In the genomic region with DNA sequence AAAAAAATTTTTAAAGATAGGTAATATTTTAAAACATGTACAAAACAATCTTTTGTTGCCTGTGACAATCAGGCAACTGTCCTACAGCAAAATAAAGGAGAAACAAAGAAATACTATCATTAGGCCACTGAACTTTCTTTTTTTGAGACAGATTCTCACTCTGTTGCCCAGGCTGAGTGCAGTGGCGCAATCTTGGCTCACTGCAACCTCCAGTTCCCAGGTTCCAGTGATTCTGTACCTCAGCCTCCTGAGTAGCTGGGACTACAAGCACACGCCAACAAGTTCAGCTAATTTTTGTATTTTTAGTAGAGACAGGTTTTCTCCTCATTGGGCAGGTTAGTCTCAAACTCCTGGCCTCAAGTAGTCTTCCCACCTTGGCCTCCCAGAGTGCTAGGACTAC, we compare ENCODE assay signal across 20 cellular contexts. TPM values are rescaled to one million over a fixed set of nuclear protein-coding genes. Genes with fewer than 3 reads are reported as not detected.
DNase-seq lines count a peak whose midpoint lies in the region; ATAC-seq and TF ChIP-seq lines count a peak whose summit lies in the region.
"Had no signal": no experiment of that assay in that cellular context is flagged by ENCODE, and none has a peak within 500 bp of the region (broad histone marks: within the 10 kb centered on the region; RNA-seq: fewer than 3 reads in every experiment).

No MANE protein-coding gene starts in this region.

- H3K4ac ChIP-seq in IMR-90 (ENCODE audit: low read depth, low read length) = no peak overlapping the region

- POLR2A ChIA-PET in IMR-90 (lab: Charles Lee; ENCODE audit: unreplicated experiment) (no interaction called here), RWPE1 (lab: Yijun Ruan, JAX; ENCODE audit: low non-redundant PET) (no interaction called here)

- peaks cover 17% of the 10 kb centered on the region; the same call in 1 of the 2 replicates for H3K36me3 ChIP-seq in GM23338 (ENCODE audit: insufficient read depth)
- peaks cover 7% of the 10 kb centered on the region for H3K36me3 ChIP-seq in IMR-90 (ENCODE audit: control insufficient read depth, insufficient read depth, low read length)
- H3K36me3 ChIP-seq in adrenal gland (replicated peaks in 1 of 2) = no peaks in the 10 kb centered on the region

- H3K27me3 Mint-ChIP-seq in GM23338 (ENCODE audit: insufficient read depth, low read depth, poor library complexity) = peaks cover 2% of the 10 kb centered on the region
- H3K27me3 Mint-ChIP-seq: CD4-positive, alpha-beta T cell had no signal

- H3K79me2 ChIP-seq in GM23338 (replicated peaks; ENCODE audit: insufficient read depth) = no peaks in the 10 kb centered on the region

- H3K4me2 ChIP-seq in GM23338 (no peak overlapping the region), IMR-90 (ENCODE audit: low read depth, low read length) (no peak overlapping the region)
- H3K4me2 ChIP-seq: BLaER1 treated with 17β-estradiol and CSF1 and Interleukin-3, amounts not matched to agents 10 nM and 100 nM had no signal

- H2BK120ac ChIP-seq in IMR-90 (ENCODE audit: low read depth, low read length) = no peak overlapping the region

- H3K18ac ChIP-seq in IMR-90 (ENCODE audit: low read depth, low read length) = no peak overlapping the region

- no peak overlapping the region for H4K8ac ChIP-seq in IMR-90 (ENCODE audit: low read depth in 2 of 2, low read length in 2 of 2)

- H3K23ac ChIP-seq in IMR-90 (ENCODE audit: low read depth, low read length) = no peak overlapping the region

- H3K9ac ChIP-seq in IMR-90 (ENCODE audit: low read depth, low read length) = no peak overlapping the region

- no peaks in the 10 kb centered on the region for H3K9me1 ChIP-seq in IMR-90 (ENCODE audit: insufficient read depth, low read length)

- no peaks in the 10 kb centered on the region; the same call in 1 of the 2 replicates for H4K20me1 ChIP-seq in GM23338 (replicated peaks; ENCODE audit: insufficient read depth)
- H4K20me1 ChIP-seq in IMR-90 (ENCODE audit: insufficient read depth, low read length) = no peaks in the 10 kb centered on the region

- H3K9me2 ChIP-seq in GM23338 (ENCODE audit: insufficient read depth) = no peaks in the 10 kb centered on the region

- no peak overlapping the region for H4K5ac ChIP-seq in IMR-90 (ENCODE audit: low read depth, low read length)

- TF ChIP-seq CTCF in GM23338 (conservative IDR thresholded peaks at IDR 0.05; ENCODE audit: low read depth in 2 of 2) = no peak
- no peak for TF ChIP-seq CTCF in IMR-90 (conservative IDR thresholded peaks at IDR 0.05; ENCODE audit: low read depth, low read length)
- TF ChIP-seq CTCF in RWPE1 (conservative IDR thresholded peaks at IDR 0.05; ENCODE audit: low read depth) = no peak
- TF ChIP-seq CTCF in adrenal gland (IDR thresholded peaks at IDR 0.05) = no peak

- no peak overlapping the region for H3K4me3 ChIP-seq in GM23338
- no peak overlapping the region for H3K4me3 ChIP-seq in IMR-90 (ENCODE audit: insufficient read depth, low read depth, low read length)
- no peak overlapping the region for H3K4me3 ChIP-seq in adrenal gland
- H3K4me3 ChIP-seq: BLaER1 treated with 17β-estradiol and CSF1 and Interleukin-3, amounts not matched to agents 10 nM and 100 nM; GM12878 had no signal

- no peak overlapping the region for H2BK15ac ChIP-seq in IMR-90 (ENCODE audit: low read depth, low read length)

- no peak overlapping the region for H4K91ac ChIP-seq in IMR-90 (ENCODE audit: insufficient read depth, low read depth, low read length)

- H2BK5ac ChIP-seq in IMR-90 (ENCODE audit: low read depth, low read length, poor library complexity, severe bottlenecking) = no peak overlapping the region

- H3K4me3 Mint-ChIP-seq in GM23338 = no peak overlapping the region
- H3K4me3 Mint-ChIP-seq: CD4-positive, alpha-beta T cell; CD8-positive, alpha-beta T cell had no signal

- DNase-seq in GM23338 (ENCODE audit: low spot score) (no peak), IMR-90 (no peak), RWPE1 (ENCODE audit: low spot score) (no peak), left lobe of liver (ENCODE audit: low spot score) (no peak), adrenal gland (no peak), cerebellar cortex (ENCODE audit: low spot score) (no peak)
- DNase-seq in stimulated activated CD8-positive, alpha-beta memory T cell treated with anti-CD3 and anti-CD28 coated beads, Interleukin-4, amount 100 ng/mL, for 48 hours = no peak
- DNase-seq: 8988T; ACHN; Caco-2; Calu3; CD4-positive, alpha-beta T cell; CD8-positive, alpha-beta T cell; DMS79 treated with DMSO at 0.1 percent for 48 hours; GF-D8 had no signal

- WGBS in IMR-90 (ENCODE audit: extremely low coverage in 2 of 2, insufficient read length in 1 of 2), 2 experiments = 100% methylated on average over 1 of the region's 2 CpGs; no CpG with 5 or more reads in 1 of the 2 experiments
- 94 to 98% (median 97%) methylated on average over 2 of the region's 2 CpGs for WGBS in adrenal gland, 4 donors

- 0 out of 2 replicates have a peak overlapping the region, but pooled peaks have one; percentile 17 for H3K27ac ChIP-seq in GM23338 (ENCODE audit: low read depth)
- no peak overlapping the region for H3K27ac ChIP-seq in IMR-90 (ENCODE audit: insufficient read depth, low read length)
- H3K27ac ChIP-seq in RWPE1 = peak overlapping the region; percentile 2; the same call in 1 of the 2 replicates
- H3K27ac ChIP-seq in adrenal gland = no peak overlapping the region
- H3K27ac ChIP-seq: BLaER1 treated with 17β-estradiol and CSF1 and Interleukin-3, amounts not matched to agents 10 nM and 100 nM; C4-2B had no signal

- H2AK9ac ChIP-seq in IMR-90 (replicated peaks; ENCODE audit: low read depth, low read length, poor library complexity) = no peak overlapping the region

- no peak overlapping the region for H2AK5ac ChIP-seq in IMR-90 (ENCODE audit: low read depth, low read length)

- H3K56ac ChIP-seq in IMR-90 (ENCODE audit: extremely low read depth, insufficient read depth, low read length) = peak overlapping the region; percentile 3; the same call in 1 of the 2 replicates

- no peak overlapping the region for H2BK20ac ChIP-seq in IMR-90 (ENCODE audit: low read depth, low read length)

- no peak for ATAC-seq in GM23338
- no peak for ATAC-seq in IMR-90 (ENCODE audit: low read depth)
- ATAC-seq in left lobe of liver = peak; percentile 88
- ATAC-seq in GM18873 (IDR thresholded peaks at IDR 0.05; ENCODE audit: low FRiP score, unreplicated experiment) = no peak
- ATAC-seq: CD8-positive, alpha-beta T cell; GM12878 had no signal

- no peaks in the 10 kb centered on the region for H3K27me3 ChIP-seq in GM23338 (ENCODE audit: insufficient read depth)
- H3K27me3 ChIP-seq in IMR-90 (ENCODE audit: control insufficient read depth, insufficient read depth, low read length) = no peaks in the 10 kb centered on the region
- H3K27me3 ChIP-seq in adrenal gland = no peaks in the 10 kb centered on the region
- H3K27me3 ChIP-seq: BLaER1 treated with 17β-estradiol and CSF1 and Interleukin-3, amounts not matched to agents 10 nM and 100 nM had no signal

- no peak overlapping the region for H3K14ac ChIP-seq in IMR-90 (replicated peaks; ENCODE audit: low read depth, low read length)

- CTCF ChIA-PET in IMR-90 (lab: Yijun Ruan, JAX) (no interaction called here), RWPE1 (lab: Yijun Ruan, JAX) (no interaction called here)

- H3K4me1 ChIP-seq in GM23338 (ENCODE audit: insufficient read depth) (0 out of 2 replicates have a peak, but pooled peaks cover 6% of the 10 kb centered on the region), IMR-90 (ENCODE audit: control insufficient read depth, insufficient read depth, low read length) (no peaks in the 10 kb centered on the region), adrenal gland (replicated peaks in 1 of 2) (no peaks in the 10 kb centered on the region)
- H3K4me1 ChIP-seq: BLaER1 treated with 17β-estradiol and CSF1 and Interleukin-3, amounts not matched to agents 10 nM and 100 nM; Caco-2 had no signal

- no peak overlapping the region for H3K27ac Mint-ChIP-seq in GM23338
- H3K27ac Mint-ChIP-seq: CD4-positive, alpha-beta T cell; CD8-positive, alpha-beta T cell had no signal

- TF ChIP-seq RAD21 in IMR-90 (IDR thresholded peaks at IDR 0.05; ENCODE audit: low read length) = no peak

- peaks cover 6% of the 10 kb centered on the region; the same call in 2 of the 3 replicates for H3K4me1 Mint-ChIP-seq in GM23338

- H2AFZ ChIP-seq in GM23338 (no peak overlapping the region), IMR-90 (replicated peaks; ENCODE audit: low read length, poor library complexity) (no peak overlapping the region)

- no peaks in the 10 kb centered on the region for H3F3A ChIP-seq in GM23338 (replicated peaks; ENCODE audit: low read depth)

- in situ Hi-C loops in IMR-90 (cut with MboI; ENCODE audit: low sequenced_read_pairs) = loop anchor here (10.0 to 25.0 kb wide), 2 partner anchors 654 to 1352 kb away; no protein-coding TSS in a partner anchor

- no peak for TF ChIP-seq POLR2A in IMR-90 (IDR thresholded peaks at IDR 0.05; ENCODE audit: low read depth, low read length)
- no peak for TF ChIP-seq POLR2A in adrenal gland (IDR thresholded peaks at IDR 0.05)

- 0 out of 4 replicates have a peak, but pooled peaks cover 0 to 3% of the 10 kb centered on the region in 2 experiments for H3K79me1 ChIP-seq in IMR-90 (ENCODE audit: low read depth in 1 of 2, low read length in 2 of 2)

- BruUV-seq in IMR-90 (replicated peaks; lab: Mats Ljungman, UMichigan) = no TSS peak

- H3K9me3 Mint-ChIP-seq in GM23338 = no peaks in the 10 kb centered on the region
- H3K9me3 Mint-ChIP-seq: CD4-positive, alpha-beta T cell; CD8-positive, alpha-beta T cell had no signal

- dilution Hi-C loops in IMR-90 (cut with HindIII; ENCODE audit: low sequenced_read_pairs, unreplicated experiment) = no loop called here

- intact Hi-C loops in IMR-90 (cut with micrococcal nuclease) = loop anchor here (10.0 kb wide), 1 partner anchor 384 kb away; no protein-coding TSS in a partner anchor
- intact Hi-C loops in adrenal gland (cut with DNase I) = no loop called here

- peaks cover 31% of the 10 kb centered on the region for H3K36me3 Mint-ChIP-seq in GM23338 (ENCODE audit: low read depth)

- H3K9me3 ChIP-seq in IMR-90 (ENCODE audit: control insufficient read depth, insufficient read depth, low read length) (no peaks in the 10 kb centered on the region), adrenal gland (replicated peaks in 1 of 3) (no peaks in the 10 kb centered on the region)
- H3K9me3 ChIP-seq: Caco-2 had no signal

RNA-seq across cellular contexts. Expression of gene RPAP3, which starts 16.6 kb away (rescaled TPM):
- 29.0 and 31.4 TPM in 2 replicates for total RNA-seq in GM23338 (2014; rRNA removed; shearing (Covaris generic))
- polyA plus RNA-seq in GM23338 (2016; fragmentation: Nextera tagmentation; extraction: Ambion mirVana) (62.4 and 69.9 TPM in 2 replicates), IMR-90 (2012; rRNA removed) (10.3 and 13.4 TPM in 2 replicates), adrenal gland (10 to 100 TPM in 1 of 3 donors, 1 to 10 TPM in 2; 7.3 to 56.1 (median 7.3) TPM)
- total RNA-seq in IMR-90 (2012; rRNA removed) (10.6 and 20.0 TPM in 2 replicates), left lobe of liver (5.8 TPM), adrenal gland (10 to 100 TPM in 7 of 8 donors, 1 to 10 TPM in 1; 9.1 to 26.5 (median 16.7) TPM)
- polyA plus RNA-seq in IMR-90 (2012; cell fraction: cytosol; rRNA removed) = 0.77 and 1.2 TPM in 2 replicates
- 0.29 and 5.5 TPM in 2 replicates for polyA plus RNA-seq in IMR-90 (2012; cell fraction: nucleus; rRNA removed; ENCODE audit: low replicate concordance)

RNA-seq across cellular contexts. Expression of gene ENDOU, which starts 36.1 kb away (rescaled TPM):
- not detected in 2 replicates for total RNA-seq in GM23338 (2014; rRNA removed; shearing (Covaris generic))
- polyA plus RNA-seq in GM23338 (2016; fragmentation: Nextera tagmentation; extraction: Ambion mirVana) (not detected in 2 replicates), IMR-90 (2012; rRNA removed) (0.07 and 0.09 TPM in 2 replicates), adrenal gland (under 1 TPM; 0.11 to 0.51 (median 0.16) TPM)
- total RNA-seq in IMR-90 (2012; rRNA removed) (under 0.01 TPM in 2 replicates), left lobe of liver (not detected), adrenal gland (1 to 10 TPM in 3 of 8 donors, under 1 TPM in 2, not detected in 3; 0.18 to 2.6 (median 1.1) TPM)
- 0.03 TPM in 1 of 2 replicates, not detected in the other for polyA plus RNA-seq in IMR-90 (2012; cell fraction: cytosol; rRNA removed)
- polyA plus RNA-seq in IMR-90 (2012; cell fraction: nucleus; rRNA removed; ENCODE audit: low replicate concordance) = 0.11 and 0.15 TPM in 2 replicates
- total RNA-seq: Calu3; CD4-positive, alpha-beta T cell had no signal
- polyA plus RNA-seq: BJ had no signal

Comparison
In these comparisons a context has a peak if more than half of its experiments do, and no peak if none do; other contexts are left out.
1. H3K27ac ChIP-seq: peak in GM23338 (single experiment) and RWPE1 (single experiment); none in IMR-90 (single experiment) and adrenal gland (0 of 5).